1 cellular context compared by ENCODE assay signal in the genomic region with DNA sequence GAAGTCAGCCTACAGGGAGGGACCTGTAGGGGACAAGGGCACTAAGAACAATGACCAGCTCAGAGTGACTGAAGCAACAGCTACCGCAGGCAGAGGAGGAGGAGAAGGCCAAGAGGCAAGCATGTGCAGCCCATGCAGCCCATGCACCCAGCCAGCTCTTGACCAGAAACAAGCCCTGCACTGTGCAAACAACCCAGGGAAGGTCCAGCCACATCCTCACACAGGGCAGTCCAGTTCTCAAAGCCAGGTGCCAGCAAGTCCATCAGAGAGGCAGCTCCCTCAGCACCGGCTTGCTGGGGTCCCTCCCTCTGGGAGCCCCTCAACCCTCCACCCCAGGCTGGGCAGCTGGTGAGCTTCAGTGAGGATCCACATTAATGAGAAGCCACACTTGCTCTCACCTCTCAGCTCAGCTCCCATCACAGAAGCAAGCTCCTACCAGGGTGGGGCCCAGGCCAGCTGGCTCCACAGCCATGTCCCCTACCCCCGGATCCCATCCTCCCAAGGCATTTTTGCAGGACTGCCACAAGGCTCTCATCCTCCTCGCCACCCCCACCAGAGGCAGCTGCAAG.
TF ChIP-seq lines count a peak whose summit lies in the region.

No MANE protein-coding gene starts in this region.

TF ChIP-seq in HepG2, 621 proteins besides CTCF, POLR2A, EP300 and RAD21:
- TF ChIP-seq HNRNPL (IDR thresholded peaks at IDR 0.05; ENCODE audit: low read depth, low read length) = no peak
- TF ChIP-seq, protein P1, sequence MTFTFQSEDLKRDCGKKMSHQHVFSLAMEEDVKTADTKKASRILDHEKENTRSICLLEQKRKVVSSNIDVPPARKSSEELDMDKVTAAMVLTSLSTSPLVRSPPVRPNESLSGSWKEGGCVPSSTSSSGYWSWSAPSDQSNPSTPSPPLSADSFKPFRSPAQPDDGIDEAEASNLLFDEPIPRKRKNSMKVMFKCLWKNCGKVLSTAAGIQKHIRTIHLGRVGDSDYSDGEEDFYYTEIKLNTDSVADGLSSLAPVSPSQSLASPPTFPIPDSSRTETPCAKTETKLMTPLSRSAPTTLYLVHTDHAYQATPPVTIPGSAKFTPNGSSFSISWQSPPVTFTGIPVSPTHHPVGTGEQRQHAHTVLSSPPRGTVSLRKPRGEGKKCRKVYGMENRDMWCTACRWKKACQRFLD (CRISPR knock-in tag; IDR thresholded peaks at IDR 0.05; ENCODE audit: borderline replicate concordance) = no peak
- TF ChIP-seq MIER2 (CRISPR knock-in tag; IDR thresholded peaks at IDR 0.05) = no peak
- no peak for TF ChIP-seq GABPA (IDR thresholded peaks at IDR 0.05; ENCODE audit: low read depth, low read length)
- no peak for TF ChIP-seq GABPA (CRISPR knock-in tag; IDR thresholded peaks at IDR 0.05; ENCODE audit: low read depth)
- TF ChIP-seq SMARCE1 (IDR thresholded peaks at IDR 0.05; ENCODE audit: borderline replicate concordance) = no peak
- TF ChIP-seq POLR2AphosphoS5 (IDR thresholded peaks at IDR 0.05; ENCODE audit: low read depth, low read length) = no peak
- TF ChIP-seq, protein P2, sequence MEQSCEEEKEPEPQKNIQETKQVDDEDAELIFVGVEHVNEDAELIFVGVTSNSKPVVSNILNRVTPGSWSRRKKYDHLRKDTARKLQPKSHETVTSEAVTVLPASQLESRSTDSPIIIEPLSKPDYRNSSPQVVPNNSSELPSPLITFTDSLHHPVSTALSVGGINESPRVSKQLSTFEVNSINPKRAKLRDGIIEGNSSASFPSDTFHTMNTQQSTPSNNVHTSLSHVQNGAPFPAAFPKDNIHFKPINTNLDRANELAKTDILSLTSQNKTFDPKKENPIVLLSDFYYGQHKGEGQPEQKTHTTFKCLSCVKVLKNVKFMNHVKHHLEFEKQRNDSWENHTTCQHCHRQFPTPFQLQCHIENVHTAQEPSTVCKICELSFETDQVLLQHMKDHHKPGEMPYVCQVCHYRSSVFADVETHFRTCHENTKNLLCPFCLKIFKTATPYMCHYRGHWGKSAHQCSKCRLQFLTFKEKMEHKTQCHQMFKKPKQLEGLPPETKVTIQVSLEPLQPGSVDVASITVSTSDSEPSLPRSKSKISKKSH (CRISPR knock-in tag; IDR thresholded peaks at IDR 0.05; ENCODE audit: borderline replicate concordance) = 0 out of 2 replicates have a peak, but pooled peaks have one; percentile 18
- no peak for TF ChIP-seq ZNF530 (CRISPR knock-in tag; IDR thresholded peaks at IDR 0.05; ENCODE audit: low read depth)
- no peak for TF ChIP-seq ZSCAN29 (CRISPR knock-in tag; conservative IDR thresholded peaks at IDR 0.05)
- TF ChIP-seq, protein P3, sequence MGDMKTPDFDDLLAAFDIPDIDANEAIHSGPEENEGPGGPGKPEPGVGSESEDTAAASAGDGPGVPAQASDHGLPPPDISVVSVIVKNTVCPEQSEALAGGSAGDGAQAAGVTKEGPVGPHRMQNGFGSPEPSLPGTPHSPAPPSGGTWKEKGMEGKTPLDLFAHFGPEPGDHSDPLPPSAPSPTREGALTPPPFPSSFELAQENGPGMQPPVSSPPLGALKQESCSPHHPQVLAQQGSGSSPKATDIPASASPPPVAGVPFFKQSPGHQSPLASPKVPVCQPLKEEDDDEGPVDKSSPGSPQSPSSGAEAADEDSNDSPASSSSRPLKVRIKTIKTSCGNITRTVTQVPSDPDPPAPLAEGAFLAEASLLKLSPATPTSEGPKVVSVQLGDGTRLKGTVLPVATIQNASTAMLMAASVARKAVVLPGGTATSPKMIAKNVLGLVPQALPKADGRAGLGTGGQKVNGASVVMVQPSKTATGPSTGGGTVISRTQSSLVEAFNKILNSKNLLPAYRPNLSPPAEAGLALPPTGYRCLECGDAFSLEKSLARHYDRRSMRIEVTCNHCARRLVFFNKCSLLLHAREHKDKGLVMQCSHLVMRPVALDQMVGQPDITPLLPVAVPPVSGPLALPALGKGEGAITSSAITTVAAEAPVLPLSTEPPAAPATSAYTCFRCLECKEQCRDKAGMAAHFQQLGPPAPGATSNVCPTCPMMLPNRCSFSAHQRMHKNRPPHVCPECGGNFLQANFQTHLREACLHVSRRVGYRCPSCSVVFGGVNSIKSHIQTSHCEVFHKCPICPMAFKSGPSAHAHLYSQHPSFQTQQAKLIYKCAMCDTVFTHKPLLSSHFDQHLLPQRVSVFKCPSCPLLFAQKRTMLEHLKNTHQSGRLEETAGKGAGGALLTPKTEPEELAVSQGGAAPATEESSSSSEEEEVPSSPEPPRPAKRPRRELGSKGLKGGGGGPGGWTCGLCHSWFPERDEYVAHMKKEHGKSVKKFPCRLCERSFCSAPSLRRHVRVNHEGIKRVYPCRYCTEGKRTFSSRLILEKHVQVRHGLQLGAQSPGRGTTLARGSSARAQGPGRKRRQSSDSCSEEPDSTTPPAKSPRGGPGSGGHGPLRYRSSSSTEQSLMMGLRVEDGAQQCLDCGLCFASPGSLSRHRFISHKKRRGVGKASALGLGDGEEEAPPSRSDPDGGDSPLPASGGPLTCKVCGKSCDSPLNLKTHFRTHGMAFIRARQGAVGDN (CRISPR knock-in tag; IDR thresholded peaks at IDR 0.05) = peak; percentile 42
- no peak for TF ChIP-seq ZNF207 (IDR thresholded peaks at IDR 0.05; ENCODE audit: borderline replicate concordance)
- 0 out of 2 replicates have a peak, but pooled peaks have one; percentile 37 for TF ChIP-seq ZNF891 (CRISPR knock-in tag; IDR thresholded peaks at IDR 0.05)
- TF ChIP-seq, protein P4, sequence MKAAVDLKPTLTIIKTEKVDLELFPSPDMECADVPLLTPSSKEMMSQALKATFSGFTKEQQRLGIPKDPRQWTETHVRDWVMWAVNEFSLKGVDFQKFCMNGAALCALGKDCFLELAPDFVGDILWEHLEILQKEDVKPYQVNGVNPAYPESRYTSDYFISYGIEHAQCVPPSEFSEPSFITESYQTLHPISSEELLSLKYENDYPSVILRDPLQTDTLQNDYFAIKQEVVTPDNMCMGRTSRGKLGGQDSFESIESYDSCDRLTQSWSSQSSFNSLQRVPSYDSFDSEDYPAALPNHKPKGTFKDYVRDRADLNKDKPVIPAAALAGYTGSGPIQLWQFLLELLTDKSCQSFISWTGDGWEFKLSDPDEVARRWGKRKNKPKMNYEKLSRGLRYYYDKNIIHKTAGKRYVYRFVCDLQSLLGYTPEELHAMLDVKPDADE (CRISPR knock-in tag; IDR thresholded peaks at IDR 0.05) = no peak
- no peak for TF ChIP-seq CBX5 (CRISPR knock-in tag; IDR thresholded peaks at IDR 0.05; ENCODE audit: borderline replicate concordance)
- TF ChIP-seq ZNF335 (CRISPR knock-in tag; IDR thresholded peaks at IDR 0.05) = no peak
- TF ChIP-seq, protein P5, sequence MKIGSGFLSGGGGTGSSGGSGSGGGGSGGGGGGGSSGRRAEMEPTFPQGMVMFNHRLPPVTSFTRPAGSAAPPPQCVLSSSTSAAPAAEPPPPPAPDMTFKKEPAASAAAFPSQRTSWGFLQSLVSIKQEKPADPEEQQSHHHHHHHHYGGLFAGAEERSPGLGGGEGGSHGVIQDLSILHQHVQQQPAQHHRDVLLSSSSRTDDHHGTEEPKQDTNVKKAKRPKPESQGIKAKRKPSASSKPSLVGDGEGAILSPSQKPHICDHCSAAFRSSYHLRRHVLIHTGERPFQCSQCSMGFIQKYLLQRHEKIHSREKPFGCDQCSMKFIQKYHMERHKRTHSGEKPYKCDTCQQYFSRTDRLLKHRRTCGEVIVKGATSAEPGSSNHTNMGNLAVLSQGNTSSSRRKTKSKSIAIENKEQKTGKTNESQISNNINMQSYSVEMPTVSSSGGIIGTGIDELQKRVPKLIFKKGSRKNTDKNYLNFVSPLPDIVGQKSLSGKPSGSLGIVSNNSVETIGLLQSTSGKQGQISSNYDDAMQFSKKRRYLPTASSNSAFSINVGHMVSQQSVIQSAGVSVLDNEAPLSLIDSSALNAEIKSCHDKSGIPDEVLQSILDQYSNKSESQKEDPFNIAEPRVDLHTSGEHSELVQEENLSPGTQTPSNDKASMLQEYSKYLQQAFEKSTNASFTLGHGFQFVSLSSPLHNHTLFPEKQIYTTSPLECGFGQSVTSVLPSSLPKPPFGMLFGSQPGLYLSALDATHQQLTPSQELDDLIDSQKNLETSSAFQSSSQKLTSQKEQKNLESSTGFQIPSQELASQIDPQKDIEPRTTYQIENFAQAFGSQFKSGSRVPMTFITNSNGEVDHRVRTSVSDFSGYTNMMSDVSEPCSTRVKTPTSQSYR (CRISPR knock-in tag; IDR thresholded peaks at IDR 0.05; ENCODE audit: borderline replicate concordance) = no peak
- no peak for TF ChIP-seq SRY (CRISPR knock-in tag; IDR thresholded peaks at IDR 0.05)
- TF ChIP-seq, protein P6, sequence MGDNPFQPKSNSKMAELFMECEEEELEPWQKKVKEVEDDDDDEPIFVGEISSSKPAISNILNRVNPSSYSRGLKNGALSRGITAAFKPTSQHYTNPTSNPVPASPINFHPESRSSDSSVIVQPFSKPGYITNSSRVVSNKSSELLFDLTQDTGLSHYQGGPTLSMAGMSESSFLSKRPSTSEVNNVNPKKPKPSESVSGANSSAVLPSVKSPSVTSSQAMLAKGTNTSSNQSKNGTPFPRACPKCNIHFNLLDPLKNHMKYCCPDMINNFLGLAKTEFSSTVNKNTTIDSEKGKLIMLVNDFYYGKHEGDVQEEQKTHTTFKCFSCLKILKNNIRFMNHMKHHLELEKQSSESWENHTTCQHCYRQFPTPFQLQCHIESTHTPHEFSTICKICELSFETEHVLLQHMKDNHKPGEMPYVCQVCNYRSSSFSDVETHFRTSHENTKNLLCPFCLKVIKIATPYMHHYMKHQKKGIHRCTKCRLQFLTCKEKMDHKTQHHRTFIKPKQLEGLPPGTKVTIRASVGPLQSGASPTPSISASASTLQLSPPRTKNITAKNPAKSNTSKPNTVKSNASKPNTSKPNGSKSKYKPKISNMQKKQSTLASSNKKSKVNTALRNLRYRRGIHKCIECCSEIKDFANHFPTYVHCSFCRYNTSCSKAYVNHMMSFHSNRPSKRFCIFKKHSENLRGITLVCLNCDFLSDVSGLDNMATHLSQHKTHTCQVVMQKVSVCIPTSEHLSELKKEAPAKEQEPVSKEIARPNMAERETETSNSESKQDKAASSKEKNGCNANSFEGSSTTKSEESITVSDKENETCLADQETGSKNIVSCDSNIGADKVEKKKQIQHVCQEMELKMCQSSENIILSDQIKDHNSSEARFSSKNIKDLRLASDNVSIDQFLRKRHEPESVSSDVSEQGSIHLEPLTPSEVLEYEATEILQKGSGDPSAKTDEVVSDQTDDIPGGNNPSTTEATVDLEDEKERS (CRISPR knock-in tag; IDR thresholded peaks at IDR 0.05) = no peak
- TF ChIP-seq, protein P7, sequence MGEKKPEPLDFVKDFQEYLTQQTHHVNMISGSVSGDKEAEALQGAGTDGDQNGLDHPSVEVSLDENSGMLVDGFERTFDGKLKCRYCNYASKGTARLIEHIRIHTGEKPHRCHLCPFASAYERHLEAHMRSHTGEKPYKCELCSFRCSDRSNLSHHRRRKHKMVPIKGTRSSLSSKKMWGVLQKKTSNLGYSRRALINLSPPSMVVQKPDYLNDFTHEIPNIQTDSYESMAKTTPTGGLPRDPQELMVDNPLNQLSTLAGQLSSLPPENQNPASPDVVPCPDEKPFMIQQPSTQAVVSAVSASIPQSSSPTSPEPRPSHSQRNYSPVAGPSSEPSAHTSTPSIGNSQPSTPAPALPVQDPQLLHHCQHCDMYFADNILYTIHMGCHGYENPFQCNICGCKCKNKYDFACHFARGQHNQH (CRISPR knock-in tag; IDR thresholded peaks at IDR 0.05) = no peak
